In genomic region chr6:31663087-31663960, GRCh38 we compare ENCODE assay signal across 9 cellular contexts. TPM values are rescaled to one million over a fixed set of nuclear protein-coding genes. Genes with fewer than 3 reads are reported as not detected.
DNase-seq lines count a peak whose midpoint lies in the region; ATAC-seq and TF ChIP-seq lines count a peak whose summit lies in the region.
"Had no signal": no experiment of that assay in that cellular context is flagged by ENCODE, and none has a peak within 500 bp of the region (broad histone marks: within the 10 kb centered on the region; RNA-seq: fewer than 3 reads in every experiment).

No MANE protein-coding gene starts in this region.

- no peaks in the 10 kb centered on the region for H3K27me3 Mint-ChIP-seq in activated T-cell treated with anti-CD3 and anti-CD28 coated beads, Interleukin-2, amount 50 U/mL, for 4 hours (ENCODE audit: low read depth)

- H3K36me3 ChIP-seq in adipocyte (ENCODE audit: control insufficient read depth, insufficient read depth, low read length, severe bottlenecking) (peaks cover 25% of the 10 kb centered on the region), tibial artery (peaks cover 13 to 36% (median 26%) of the 10 kb centered on the region in 3 donors)

- H3K27ac ChIP-seq in layer of hippocampus (ENCODE audit: low read depth, low read length) (peak overlapping the region; percentile 21), tibial artery (peak overlapping the region; percentile 93 to 94)

- H3K9me3 ChIP-seq in adipocyte (ENCODE audit: control insufficient read depth, low read length) (no peaks in the 10 kb centered on the region), tibial artery (no peaks in the 10 kb centered on the region)

- H3K4me1 Mint-ChIP-seq in activated T-cell treated with anti-CD3 and anti-CD28 coated beads, Interleukin-2, amount 50 U/mL, for 4 hours (ENCODE audit: low read depth): peaks cover 68% of the 10 kb centered on the region

- peak overlapping the region; percentile 98 for H3K4me3 ChIP-seq in adipocyte (ENCODE audit: low read length)
- peak overlapping the region; percentile 77 to 88 for H3K4me3 ChIP-seq in tibial artery

- intact Hi-C loops in tibial artery (cut with DNase I; ENCODE audit: low total_unique reads): no loop called here

- H3K4me1 ChIP-seq in adipocyte (ENCODE audit: control insufficient read depth, insufficient read depth, low read length): peaks cover 47% of the 10 kb centered on the region
- peaks cover 6 to 74% (median 60%) of the 10 kb centered on the region in 4 donors for H3K4me1 ChIP-seq in tibial artery

- no peak for ATAC-seq in activated T-cell treated with anti-CD3 and anti-CD28 coated beads, Interleukin-2, amount 50 U/mL, for 4 hours

- peak overlapping the region; percentile 89 for H3K4me3 Mint-ChIP-seq in activated T-cell treated with anti-CD3 and anti-CD28 coated beads, Interleukin-2, amount 50 U/mL, for 4 hours

- H3K9ac ChIP-seq in adipocyte (ENCODE audit: low read length): peak overlapping the region; percentile 98

- H3K9me3 Mint-ChIP-seq in activated T-cell treated with anti-CD3 and anti-CD28 coated beads, Interleukin-2, amount 50 U/mL, for 4 hours: no peaks in the 10 kb centered on the region

- H3K27me3 ChIP-seq in adipocyte (replicated peaks; ENCODE audit: control insufficient read depth, insufficient read depth, low read length) (no peaks in the 10 kb centered on the region), layer of hippocampus (ENCODE audit: control insufficient read depth, insufficient read depth, low read length) (no peaks in the 10 kb centered on the region), tibial artery (no peaks in the 10 kb centered on the region)

- DNase-seq in activated T-cell treated with anti-CD3 and anti-CD28 coated beads, Interleukin-2, amount 50 U/mL, for 4 hours: no peak
- DNase-seq in activated T-cell treated with anti-CD3 and anti-CD28 coated beads, Interleukin-2, amount 50 U/mL, for 1 hour: no peak
- DNase-seq in adipocyte (ENCODE audit: low read depth) (peak; percentile 59), tibial artery (no peak), NCI-H524 (lab: John Stamatoyannopoulos, UW) (no peak), SHP77 (lab: John Stamatoyannopoulos, UW) (no peak), DMS 273 treated with DMSO at 0.1 percent for 48 hours (lab: John Stamatoyannopoulos, UW) (no peak)
- DNase-seq: NCI-H146 had no signal

- TF ChIP-seq CTCF in tibial artery (IDR thresholded peaks at IDR 0.05): no peak

- peaks cover 35% of the 10 kb centered on the region for H3K36me3 Mint-ChIP-seq in activated T-cell treated with anti-CD3 and anti-CD28 coated beads, Interleukin-2, amount 50 U/mL, for 4 hours (ENCODE audit: insufficient read depth)

RNA-seq across cellular contexts. Expression of gene GPANK1, which starts 1.5 kb away (rescaled TPM):
- total RNA-seq in activated T-cell treated with anti-CD3 and anti-CD28 coated beads, Interleukin-2, amount 50 U/mL, for 4 hours: 10 to 100 TPM; 34.9 to 37.8 (median 37.5) TPM

RNA-seq across cellular contexts. Expression of gene CSNK2B, which starts 2.6 kb away (rescaled TPM):
- total RNA-seq in activated T-cell treated with anti-CD3 and anti-CD28 coated beads, Interleukin-2, amount 50 U/mL, for 4 hours: 100 to 1,000 TPM; 301 to 311 (median 307) TPM

RNA-seq across cellular contexts. Expression of gene C6orf47, which starts 2.7 kb away (rescaled TPM):
- total RNA-seq in activated T-cell treated with anti-CD3 and anti-CD28 coated beads, Interleukin-2, amount 50 U/mL, for 4 hours: 10 to 100 TPM; 17.1 to 18.3 (median 18.2) TPM

RNA-seq across cellular contexts. Expression of gene LY6G5B, which starts 6.5 kb away (rescaled TPM):
- total RNA-seq in activated T-cell treated with anti-CD3 and anti-CD28 coated beads, Interleukin-2, amount 50 U/mL, for 4 hours: 10 to 100 TPM; 22.6 to 24.0 (median 22.9) TPM

RNA-seq across cellular contexts. Expression of gene APOM, which starts 7.6 kb away (rescaled TPM):
- 1 to 10 TPM; 1.8 to 2.8 (median 2.1) TPM for total RNA-seq in activated T-cell treated with anti-CD3 and anti-CD28 coated beads, Interleukin-2, amount 50 U/mL, for 4 hours
